ENCODE assay signal across 3 cellular contexts in the genomic region with DNA sequence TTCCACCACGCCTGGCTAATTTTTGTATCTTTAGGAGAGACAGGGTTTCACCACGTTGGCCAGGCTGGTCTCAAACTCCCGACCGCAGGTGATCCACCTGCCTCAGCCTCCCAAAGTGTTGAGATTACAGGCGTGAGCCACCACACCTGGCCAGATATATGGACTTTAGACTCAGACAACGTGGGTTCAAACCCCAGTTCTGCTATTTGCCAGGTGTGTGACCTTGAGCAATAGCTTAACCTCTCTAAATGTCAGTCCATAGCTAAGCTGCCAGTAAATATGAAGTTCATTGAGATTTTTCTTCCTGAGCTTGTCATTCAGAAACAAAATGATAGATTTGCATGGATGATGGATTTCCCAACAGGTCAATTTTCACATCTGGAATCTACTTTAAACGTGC. TPM values are rescaled to one million over a fixed set of nuclear protein-coding genes. Genes with fewer than 3 reads are reported as not detected.
"Had no signal": no experiment of that assay in that cellular context is flagged by ENCODE, and none has a peak within 500 bp of the region (broad histone marks: within the 10 kb centered on the region; RNA-seq: fewer than 3 reads in every experiment).

No MANE protein-coding gene starts in this region.

RNA-seq across cellular contexts. Expression of a gene that starts 0.9 kb away (rescaled TPM):
- total RNA-seq: activated naive CD4-positive, alpha-beta T cell treated with anti-CD3 and anti-CD28 coated beads, Interleukin-2, amount 50 U/mL, for 72 hours; fibroblast of lung; T-cell had no signal
